8 cellular contexts compared by ENCODE assay signal in the genomic region with DNA sequence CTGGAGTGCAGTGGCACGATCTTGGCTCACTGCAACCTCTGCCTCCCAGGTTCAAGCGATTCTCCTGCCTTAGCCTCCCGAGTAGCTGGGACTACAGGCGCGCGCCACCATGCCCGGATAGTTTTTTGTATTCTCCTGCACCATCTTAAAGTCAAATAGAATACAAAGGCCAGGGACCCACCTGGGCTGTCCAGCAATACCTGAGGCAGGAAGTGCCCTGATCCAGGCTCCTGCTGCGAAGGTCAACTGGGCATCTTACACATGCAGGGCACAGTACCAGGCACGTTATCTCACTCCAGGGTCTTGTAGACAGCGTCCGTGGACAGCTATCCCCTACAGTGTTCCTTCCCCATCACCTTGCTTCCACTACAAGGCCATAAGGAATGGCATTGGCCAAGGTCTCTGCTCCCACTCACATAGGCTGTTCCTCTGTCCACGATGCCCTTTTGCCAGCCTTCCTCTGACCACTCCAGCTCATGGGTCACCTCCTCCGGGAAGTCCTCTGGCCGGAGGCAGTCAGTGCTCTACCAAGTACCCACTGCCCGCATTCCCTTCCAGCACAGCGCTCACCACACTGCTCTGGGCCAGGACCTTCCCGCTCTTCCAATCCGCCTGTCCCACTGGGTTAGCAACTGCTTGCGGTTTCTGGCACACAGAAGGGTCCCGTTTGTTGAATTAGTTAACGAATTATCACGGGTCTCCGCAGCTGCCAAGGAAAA. TPM values are rescaled to one million over a fixed set of nuclear protein-coding genes. Genes with fewer than 3 reads are reported as not detected.
A peak's percentile ranks its signal among the peaks of the same experiment; 100 is the strongest.
DNase-seq lines count a peak whose midpoint lies in the region; ATAC-seq and TF ChIP-seq lines count a peak whose summit lies in the region.

No MANE protein-coding gene starts in this region.

- peak overlapping the region; percentile 37 to 62 for H3K4me3 Mint-ChIP-seq in activated T-cell treated with anti-CD3 and anti-CD28 coated beads, Interleukin-2, amount 50 U/mL, for 72 hours

- TF ChIP-seq CTCF in colonic mucosa (IDR thresholded peaks at IDR 0.05) = no peak
- TF ChIP-seq CTCF in upper lobe of right lung (IDR thresholded peaks at IDR 0.05) = no peak
- no peak for TF ChIP-seq CTCF in GM13977 (IDR thresholded peaks at IDR 0.05; ENCODE audit: extremely low read depth, insufficient read depth, missing control alignments)

- no peaks in the 10 kb centered on the region for H3K9me3 Mint-ChIP-seq in activated T-cell treated with anti-CD3 and anti-CD28 coated beads, Interleukin-2, amount 50 U/mL, for 72 hours

- no peaks in the 10 kb centered on the region for H3K36me3 ChIP-seq in colonic mucosa
- no peaks in the 10 kb centered on the region for H3K36me3 ChIP-seq in upper lobe of right lung

- H3K4me1 ChIP-seq in colonic mucosa = no peaks in the 10 kb centered on the region
- H3K4me1 ChIP-seq in upper lobe of right lung = peaks cover 19% of the 10 kb centered on the region

- peak overlapping the region; percentile 81 to 93 for H3K9ac ChIP-seq in colonic mucosa (ENCODE audit: low read depth in 2 of 2, low read length in 2 of 2)

- H3K27ac Mint-ChIP-seq in activated T-cell treated with anti-CD3 and anti-CD28 coated beads, Interleukin-2, amount 50 U/mL, for 72 hours = no peak overlapping the region

- peaks cover 49% of the 10 kb centered on the region for H3K27me3 Mint-ChIP-seq in activated T-cell treated with anti-CD3 and anti-CD28 coated beads, Interleukin-2, amount 50 U/mL, for 72 hours (ENCODE audit: low read depth)

- no peaks in the 10 kb centered on the region for H3K36me3 Mint-ChIP-seq in activated T-cell treated with anti-CD3 and anti-CD28 coated beads, Interleukin-2, amount 50 U/mL, for 72 hours (ENCODE audit: insufficient read depth in 2 of 2)

- H3K27me3 ChIP-seq in colonic mucosa (no peaks in the 10 kb centered on the region), upper lobe of right lung (no peaks in the 10 kb centered on the region)

- intact Hi-C loops in colonic mucosa (cut with DNase I) = no loop called here
- intact Hi-C loops in upper lobe of right lung (cut with DNase I) = no loop called here

- in situ Hi-C loops in GM13977 (cut with MboI; ENCODE audit: low pct_unique_long_range_greater_than_20kb, low sequenced_read_pairs, unreplicated experiment) = no loop called here

- ATAC-seq in activated T-cell treated with anti-CD3 and anti-CD28 coated beads, Interleukin-2, amount 50 U/mL, for 72 hours (replicated peaks in 1 of 2) = no peak
- ATAC-seq in upper lobe of right lung = peak; percentile 7
- ATAC-seq in GM18517 (IDR thresholded peaks at IDR 0.05; ENCODE audit: unreplicated experiment) = no peak

- H3K9me3 ChIP-seq in colonic mucosa (no peaks in the 10 kb centered on the region), upper lobe of right lung (no peaks in the 10 kb centered on the region)

- H3K4me3 ChIP-seq in colonic mucosa = peak overlapping the region; percentile 54
- peak overlapping the region; percentile 87 for H3K4me3 ChIP-seq in upper lobe of right lung

- peak overlapping the region; percentile 81 for H3K27ac ChIP-seq in colonic mucosa
- peak overlapping the region; percentile 87 for H3K27ac ChIP-seq in upper lobe of right lung

- DNase-seq in activated T-cell treated with anti-CD3 and anti-CD28 coated beads, Interleukin-2, amount 50 U/mL, for 72 hours = no peak
- no peak for DNase-seq in activated T-cell treated with anti-CD3 and anti-CD28 coated beads, Interleukin-2, amount 50 U/mL, for 1 hour
- DNase-seq in colonic mucosa (peak; percentile 31), mesenteric fat pad (ENCODE audit: low spot score) (peak; percentile 83), upper lobe of right lung (peak; percentile 68), GM13977 (ENCODE audit: low spot score) (no peak), HK-2 (ENCODE audit: unreplicated experiment) (no peak)

- H3K4me1 Mint-ChIP-seq in activated T-cell treated with anti-CD3 and anti-CD28 coated beads, Interleukin-2, amount 50 U/mL, for 72 hours (ENCODE audit: low read depth) = peaks cover 14% of the 10 kb centered on the region

RNA-seq across cellular contexts. Expression of gene P4HA2, which starts 1.0 kb away (rescaled TPM):
- 1 to 10 TPM; 3.2 to 5.9 TPM for total RNA-seq in activated T-cell treated with anti-CD3 and anti-CD28 coated beads, Interleukin-2, amount 50 U/mL, for 72 hours
- 10 to 100 TPM; 53.7 to 79.6 TPM for total RNA-seq in colonic mucosa
- total RNA-seq in mesenteric fat pad = 15.7 TPM
- total RNA-seq in upper lobe of right lung = 79.0 TPM

RNA-seq across cellular contexts. Expression of gene PDLIM4, which starts 30.8 kb away (rescaled TPM):
- total RNA-seq in activated T-cell treated with anti-CD3 and anti-CD28 coated beads, Interleukin-2, amount 50 U/mL, for 72 hours = 1 to 10 TPM in 1 of 2 donors, under 1 TPM in 1; 0.79 to 1.2 TPM
- total RNA-seq in colonic mucosa (10 to 100 TPM in 1 of 2 donors, 1 to 10 TPM in 1; 2.3 to 14.3 TPM), mesenteric fat pad (23.1 TPM), upper lobe of right lung (7.4 TPM)

Comparison
In these comparisons a context has a peak if more than half of its experiments do, and no peak if none do; other contexts are left out.
1. DNase-seq: peak in colonic mucosa (single experiment), mesenteric fat pad (single experiment) and upper lobe of right lung (single experiment); none in activated T-cell treated with anti-CD3 and anti-CD28 coated beads, Interleukin-2, amount 50 U/mL, for 72 hours (0 of 2), activated T-cell treated with anti-CD3 and anti-CD28 coated beads, Interleukin-2, amount 50 U/mL, for 1 hour (single experiment), GM13977 (single experiment) and HK-2 (single experiment).